Comparison of ENCODE assay signal across 18 cellular contexts in the genomic region with DNA sequence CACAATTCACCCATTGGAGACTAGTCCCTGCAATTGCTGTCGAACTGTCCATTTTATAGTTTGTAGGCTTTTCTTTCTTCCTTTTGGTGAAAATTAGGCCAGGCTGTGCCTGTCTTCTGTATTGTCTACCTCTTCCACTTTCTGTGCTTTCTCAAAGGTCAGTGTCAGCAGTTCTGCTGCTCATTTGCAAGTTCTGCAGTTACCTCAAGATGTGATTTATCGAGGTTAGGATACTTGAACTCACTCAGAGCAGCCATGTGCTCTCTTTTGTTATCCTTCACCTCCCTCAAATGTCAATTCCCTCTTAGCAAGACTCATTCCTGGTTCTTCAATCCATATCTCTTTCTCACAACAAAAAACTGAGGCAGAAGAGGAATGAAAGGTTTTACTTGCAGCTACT.
DNase-seq lines count a peak whose midpoint lies in the region.
"Had no signal": no experiment of that assay in that cellular context is flagged by ENCODE, and none has a peak within 500 bp of the region (broad histone marks: within the 10 kb centered on the region; RNA-seq: fewer than 3 reads in every experiment).

No MANE protein-coding gene starts in this region.

- DNase-seq in DMS79 treated with DMSO at 0.1 percent for 48 hours (lab: John Stamatoyannopoulos, UW), result peak; percentile 32
- DNase-seq in DMS79 (lab: John Stamatoyannopoulos, UW), result no peak
- DNase-seq in NCI-H2227 (lab: John Stamatoyannopoulos, UW; ENCODE audit: unreplicated experiment), result peak; percentile 66
- DNase-seq in NCI-H2227 treated with DMSO at 0.1 percent for 48 hours (lab: John Stamatoyannopoulos, UW), result no peak
- no peak for DNase-seq in H7
- DNase-seq: AML-193; Caco-2; Calu3; CD4-positive, alpha-beta T cell; CD8-positive, alpha-beta T cell; DMS153; DMS53; DND-41; EL; GDM1 had no signal

- no peaks in the 10 kb centered on the region for H3K36me3 ChIP-seq in H7 (replicated peaks; ENCODE audit: control insufficient read depth, insufficient read depth, low read length)
- H3K36me3 ChIP-seq: BLaER1 treated with 17β-estradiol and CSF1 and Interleukin-3, amounts not matched to agents 10 nM and 100 nM had no signal

- no peaks in the 10 kb centered on the region for H3K27me3 ChIP-seq in H7 (ENCODE audit: control insufficient read depth, insufficient read depth, low read length)
- H3K27me3 ChIP-seq: BLaER1 treated with 17β-estradiol and CSF1 and Interleukin-3, amounts not matched to agents 10 nM and 100 nM had no signal

- no peak overlapping the region for H3K4me3 ChIP-seq in H7 (ENCODE audit: insufficient read depth, low read depth, low read length)
- H3K4me3 ChIP-seq: A549; BLaER1 treated with 17β-estradiol and CSF1 and Interleukin-3, amounts not matched to agents 10 nM and 100 nM; GM12878 had no signal

Comparison
In these comparisons a context has a peak if more than half of its experiments do, and no peak if none do; other contexts are left out.
1. DNase-seq: peak in DMS79 treated with DMSO at 0.1 percent for 48 hours (single experiment) and NCI-H2227 (single experiment); none in DMS79 (single experiment), NCI-H2227 treated with DMSO at 0.1 percent for 48 hours (single experiment) and H7 (single experiment).